In genomic region chr19:32373614-32374295, GRCh38 we compare ENCODE assay signal across 1 cellular context.
TF ChIP-seq lines count a peak whose summit lies in the region.

No MANE protein-coding gene starts in this region.

TF ChIP-seq in HepG2, 621 proteins besides CTCF, POLR2A, EP300 and RAD21 (continued from another document and continues in another):
- TF ChIP-seq ZNF792 (CRISPR knock-in tag; IDR thresholded peaks at IDR 0.05) (peak; percentile 80; the same call in 1 of the 2 replicates), ZNF674 (CRISPR knock-in tag; IDR thresholded peaks at IDR 0.05; ENCODE audit: low read depth) (no peak), SMARCE1 (IDR thresholded peaks at IDR 0.05; ENCODE audit: borderline replicate concordance) (peak; percentile 49; the same call in 1 of the 2 replicates), ZIK1 (CRISPR knock-in tag; IDR thresholded peaks at IDR 0.05; ENCODE audit: borderline replicate concordance, low read depth) (no peak), ZNF644 (CRISPR knock-in tag; IDR thresholded peaks at IDR 0.05; ENCODE audit: low read depth) (peak; percentile 87), RFXANK (CRISPR knock-in tag; IDR thresholded peaks at IDR 0.05) (peak; percentile 39; the same call in 1 of the 2 replicates), RXRA (CRISPR knock-in tag; IDR thresholded peaks at IDR 0.05) (peak; percentile 49; the same call in 1 of the 2 replicates), KLF6 (CRISPR knock-in tag; IDR thresholded peaks at IDR 0.05) (no peak), ZNF331 (CRISPR knock-in tag; IDR thresholded peaks at IDR 0.05) (peak; percentile 83), FOXP4 (CRISPR knock-in tag; IDR thresholded peaks at IDR 0.05) (peak; percentile 90), NCOR1 (IDR thresholded peaks at IDR 0.05; ENCODE audit: borderline replicate concordance, low read length) (peak; percentile 74; the same call in 1 of the 2 replicates), ARNTL (CRISPR knock-in tag; IDR thresholded peaks at IDR 0.05) (peak; percentile 65), SRF (IDR thresholded peaks at IDR 0.05; ENCODE audit: low read depth, low read length) (no peak), ATF3 (CRISPR knock-in tag; IDR thresholded peaks at IDR 0.05) (peak; percentile 97), ZMYM3 (CRISPR knock-in tag; IDR thresholded peaks at IDR 0.05) (peak; percentile 52; the same call in 1 of the 2 replicates), SOX6 (IDR thresholded peaks at IDR 0.05) (no peak), SOX6 (CRISPR knock-in tag; IDR thresholded peaks at IDR 0.05) (peak; percentile 92), FOXA1 (IDR thresholded peaks at IDR 0.05) (peak; percentile 73), FOXA1 (CRISPR knock-in tag; IDR thresholded peaks at IDR 0.05) (peak; percentile 96), CBX5 (CRISPR knock-in tag; IDR thresholded peaks at IDR 0.05; ENCODE audit: borderline replicate concordance) (peak; percentile 59; the same call in 1 of the 2 replicates), PATZ1 (CRISPR knock-in tag; IDR thresholded peaks at IDR 0.05) (peak; percentile 72), MEIS1 (CRISPR knock-in tag; IDR thresholded peaks at IDR 0.05; ENCODE audit: borderline replicate concordance) (peak; percentile 81; the same call in 1 of the 2 replicates), ZNF503 (CRISPR knock-in tag; IDR thresholded peaks at IDR 0.05) (0 out of 2 replicates have a peak, but pooled peaks have one; percentile 51), GABPB1 (CRISPR knock-in tag; IDR thresholded peaks at IDR 0.05) (peak; percentile 15; the same call in 1 of the 2 replicates), POLR2AphosphoS5 (IDR thresholded peaks at IDR 0.05; ENCODE audit: low read depth, low read length) (peak; percentile 38; the same call in 1 of the 2 replicates), ZNF292 (CRISPR knock-in tag; IDR thresholded peaks at IDR 0.05; ENCODE audit: borderline replicate concordance, low read depth) (peak; percentile 93), MED13 (CRISPR knock-in tag; IDR thresholded peaks at IDR 0.05) (no peak), SIX1 (CRISPR knock-in tag; IDR thresholded peaks at IDR 0.05; ENCODE audit: borderline replicate concordance) (peak; percentile 97), THAP11 (CRISPR knock-in tag; IDR thresholded peaks at IDR 0.05) (peak; percentile 53; the same call in 1 of the 2 replicates)
- TF ChIP-seq, protein P1, sequence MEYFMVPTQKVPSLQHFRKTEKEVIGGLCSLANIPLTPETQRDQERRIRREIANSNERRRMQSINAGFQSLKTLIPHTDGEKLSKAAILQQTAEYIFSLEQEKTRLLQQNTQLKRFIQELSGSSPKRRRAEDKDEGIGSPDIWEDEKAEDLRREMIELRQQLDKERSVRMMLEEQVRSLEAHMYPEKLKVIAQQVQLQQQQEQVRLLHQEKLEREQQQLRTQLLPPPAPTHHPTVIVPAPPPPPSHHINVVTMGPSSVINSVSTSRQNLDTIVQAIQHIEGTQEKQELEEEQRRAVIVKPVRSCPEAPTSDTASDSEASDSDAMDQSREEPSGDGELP (IDR thresholded peaks at IDR 0.05; ENCODE audit: borderline replicate concordance, low read depth) = peak; percentile 29; the same call in 1 of the 2 replicates
- TF ChIP-seq, protein P2, sequence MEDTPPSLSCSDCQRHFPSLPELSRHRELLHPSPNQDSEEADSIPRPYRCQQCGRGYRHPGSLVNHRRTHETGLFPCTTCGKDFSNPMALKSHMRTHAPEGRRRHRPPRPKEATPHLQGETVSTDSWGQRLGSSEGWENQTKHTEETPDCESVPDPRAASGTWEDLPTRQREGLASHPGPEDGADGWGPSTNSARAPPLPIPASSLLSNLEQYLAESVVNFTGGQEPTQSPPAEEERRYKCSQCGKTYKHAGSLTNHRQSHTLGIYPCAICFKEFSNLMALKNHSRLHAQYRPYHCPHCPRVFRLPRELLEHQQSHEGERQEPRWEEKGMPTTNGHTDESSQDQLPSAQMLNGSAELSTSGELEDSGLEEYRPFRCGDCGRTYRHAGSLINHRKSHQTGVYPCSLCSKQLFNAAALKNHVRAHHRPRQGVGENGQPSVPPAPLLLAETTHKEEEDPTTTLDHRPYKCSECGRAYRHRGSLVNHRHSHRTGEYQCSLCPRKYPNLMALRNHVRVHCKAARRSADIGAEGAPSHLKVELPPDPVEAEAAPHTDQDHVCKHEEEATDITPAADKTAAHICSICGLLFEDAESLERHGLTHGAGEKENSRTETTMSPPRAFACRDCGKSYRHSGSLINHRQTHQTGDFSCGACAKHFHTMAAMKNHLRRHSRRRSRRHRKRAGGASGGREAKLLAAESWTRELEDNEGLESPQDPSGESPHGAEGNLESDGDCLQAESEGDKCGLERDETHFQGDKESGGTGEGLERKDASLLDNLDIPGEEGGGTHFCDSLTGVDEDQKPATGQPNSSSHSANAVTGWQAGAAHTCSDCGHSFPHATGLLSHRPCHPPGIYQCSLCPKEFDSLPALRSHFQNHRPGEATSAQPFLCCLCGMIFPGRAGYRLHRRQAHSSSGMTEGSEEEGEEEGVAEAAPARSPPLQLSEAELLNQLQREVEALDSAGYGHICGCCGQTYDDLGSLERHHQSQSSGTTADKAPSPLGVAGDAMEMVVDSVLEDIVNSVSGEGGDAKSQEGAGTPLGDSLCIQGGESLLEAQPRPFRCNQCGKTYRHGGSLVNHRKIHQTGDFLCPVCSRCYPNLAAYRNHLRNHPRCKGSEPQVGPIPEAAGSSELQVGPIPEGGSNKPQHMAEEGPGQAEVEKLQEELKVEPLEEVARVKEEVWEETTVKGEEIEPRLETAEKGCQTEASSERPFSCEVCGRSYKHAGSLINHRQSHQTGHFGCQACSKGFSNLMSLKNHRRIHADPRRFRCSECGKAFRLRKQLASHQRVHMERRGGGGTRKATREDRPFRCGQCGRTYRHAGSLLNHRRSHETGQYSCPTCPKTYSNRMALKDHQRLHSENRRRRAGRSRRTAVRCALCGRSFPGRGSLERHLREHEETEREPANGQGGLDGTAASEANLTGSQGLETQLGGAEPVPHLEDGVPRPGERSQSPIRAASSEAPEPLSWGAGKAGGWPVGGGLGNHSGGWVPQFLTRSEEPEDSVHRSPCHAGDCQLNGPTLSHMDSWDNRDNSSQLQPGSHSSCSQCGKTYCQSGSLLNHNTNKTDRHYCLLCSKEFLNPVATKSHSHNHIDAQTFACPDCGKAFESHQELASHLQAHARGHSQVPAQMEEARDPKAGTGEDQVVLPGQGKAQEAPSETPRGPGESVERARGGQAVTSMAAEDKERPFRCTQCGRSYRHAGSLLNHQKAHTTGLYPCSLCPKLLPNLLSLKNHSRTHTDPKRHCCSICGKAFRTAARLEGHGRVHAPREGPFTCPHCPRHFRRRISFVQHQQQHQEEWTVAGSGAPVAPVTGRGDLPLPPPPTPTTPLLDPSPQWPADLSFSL (CRISPR knock-in tag; IDR thresholded peaks at IDR 0.05) = peak; percentile 92
- TF ChIP-seq, protein P3, sequence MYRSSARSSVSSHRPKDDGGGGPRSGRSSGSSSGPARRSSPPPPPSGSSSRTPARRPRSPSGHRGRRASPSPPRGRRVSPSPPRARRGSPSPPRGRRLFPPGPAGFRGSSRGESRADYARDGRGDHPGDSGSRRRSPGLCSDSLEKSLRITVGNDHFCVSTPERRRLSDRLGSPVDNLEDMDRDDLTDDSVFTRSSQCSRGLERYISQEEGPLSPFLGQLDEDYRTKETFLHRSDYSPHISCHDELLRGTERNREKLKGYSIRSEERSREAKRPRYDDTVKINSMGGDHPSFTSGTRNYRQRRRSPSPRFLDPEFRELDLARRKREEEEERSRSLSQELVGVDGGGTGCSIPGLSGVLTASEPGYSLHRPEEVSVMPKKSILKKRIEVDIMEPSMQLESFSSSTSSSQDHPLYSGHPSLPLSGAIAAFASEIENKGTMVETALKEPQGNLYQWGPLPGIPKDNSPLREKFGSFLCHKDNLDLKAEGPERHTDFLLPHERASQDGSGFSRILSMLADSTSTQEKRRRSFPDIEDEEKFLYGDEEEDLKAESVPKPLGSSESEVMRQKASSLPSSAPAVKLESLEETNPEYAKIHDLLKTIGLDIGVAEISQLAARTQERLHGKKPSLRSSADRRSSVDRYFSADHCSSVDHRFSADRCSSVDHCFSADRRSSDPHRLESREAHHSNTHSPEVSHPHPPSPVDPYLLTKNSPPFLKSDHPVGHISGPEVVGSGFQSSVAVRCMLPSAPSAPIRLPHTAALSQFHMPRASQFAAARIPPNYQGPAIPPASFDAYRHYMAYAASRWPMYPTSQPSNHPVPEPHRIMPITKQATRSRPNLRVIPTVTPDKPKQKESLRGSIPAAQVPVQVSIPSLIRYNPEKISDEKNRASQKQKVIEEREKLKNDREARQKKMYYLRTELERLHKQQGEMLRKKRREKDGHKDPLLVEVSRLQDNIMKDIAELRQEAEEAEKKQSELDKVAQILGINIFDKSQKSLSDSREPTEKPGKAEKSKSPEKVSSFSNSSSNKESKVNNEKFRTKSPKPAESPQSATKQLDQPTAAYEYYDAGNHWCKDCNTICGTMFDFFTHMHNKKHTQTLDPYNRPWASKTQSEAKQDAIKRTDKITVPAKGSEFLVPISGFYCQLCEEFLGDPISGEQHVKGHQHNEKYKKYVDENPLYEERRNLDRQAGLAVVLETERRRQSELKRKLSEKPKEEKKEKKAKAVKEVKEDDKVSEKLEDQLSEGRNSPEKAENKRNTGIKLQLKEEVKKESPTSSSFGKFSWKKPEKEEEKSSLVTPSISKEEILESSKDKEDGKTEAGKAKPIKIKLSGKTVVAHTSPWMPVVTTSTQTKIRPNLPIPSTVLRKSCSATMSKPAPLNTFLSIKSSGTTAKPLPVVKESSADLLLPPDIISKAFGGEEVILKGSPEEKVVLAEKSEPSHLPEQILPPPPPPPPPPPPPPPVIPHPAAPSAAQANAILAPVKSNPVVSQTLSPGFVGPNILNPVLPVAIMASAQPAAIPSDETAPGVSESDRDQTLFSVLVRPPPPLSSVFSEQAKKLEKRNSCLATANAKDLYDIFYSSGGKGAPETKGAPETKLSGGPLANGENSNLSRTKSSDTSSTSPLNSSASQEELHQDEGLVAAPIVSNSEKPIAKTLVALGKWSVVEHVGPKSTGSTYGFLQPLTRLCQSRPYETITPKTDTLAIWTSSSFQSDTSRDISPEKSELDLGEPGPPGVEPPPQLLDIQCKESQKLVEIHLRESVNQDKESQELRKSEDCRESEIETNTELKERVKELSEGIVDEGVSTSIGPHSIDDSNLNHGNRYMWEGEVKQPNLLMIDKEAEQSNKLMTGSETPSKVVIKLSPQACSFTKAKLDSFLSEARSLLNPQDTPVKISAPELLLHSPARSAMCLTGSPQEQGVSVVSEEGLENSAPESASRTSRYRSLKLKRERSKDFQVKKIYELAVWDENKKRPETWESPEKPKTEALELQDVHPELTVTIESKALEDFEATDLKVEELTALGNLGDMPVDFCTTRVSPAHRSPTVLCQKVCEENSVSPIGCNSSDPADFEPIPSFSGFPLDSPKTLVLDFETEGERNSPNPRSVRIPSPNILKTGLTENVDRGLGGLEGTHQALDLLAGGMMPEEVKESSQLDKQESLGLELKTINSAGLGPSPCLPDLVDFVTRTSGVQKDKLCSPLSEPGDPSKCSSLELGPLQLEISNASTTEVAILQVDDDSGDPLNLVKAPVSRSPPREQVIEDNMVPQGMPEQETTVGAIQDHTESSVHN (CRISPR knock-in tag; IDR thresholded peaks at IDR 0.05) = no peak
- TF ChIP-seq, protein P4, sequence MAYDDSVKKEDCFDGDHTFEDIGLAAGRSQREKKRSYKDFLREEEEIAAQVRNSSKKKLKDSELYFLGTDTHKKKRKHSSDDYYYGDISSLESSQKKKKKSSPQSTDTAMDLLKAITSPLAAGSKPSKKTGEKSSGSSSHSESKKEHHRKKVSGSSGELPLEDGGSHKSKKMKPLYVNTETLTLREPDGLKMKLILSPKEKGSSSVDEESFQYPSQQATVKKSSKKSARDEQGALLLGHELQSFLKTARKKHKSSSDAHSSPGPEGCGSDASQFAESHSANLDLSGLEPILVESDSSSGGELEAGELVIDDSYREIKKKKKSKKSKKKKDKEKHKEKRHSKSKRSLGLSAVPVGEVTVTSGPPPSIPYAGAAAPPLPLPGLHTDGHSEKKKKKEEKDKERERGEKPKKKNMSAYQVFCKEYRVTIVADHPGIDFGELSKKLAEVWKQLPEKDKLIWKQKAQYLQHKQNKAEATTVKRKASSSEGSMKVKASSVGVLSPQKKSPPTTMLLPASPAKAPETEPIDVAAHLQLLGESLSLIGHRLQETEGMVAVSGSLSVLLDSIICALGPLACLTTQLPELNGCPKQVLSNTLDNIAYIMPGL (CRISPR knock-in tag; IDR thresholded peaks at IDR 0.05; ENCODE audit: borderline replicate concordance in 1 of 2, low read depth in 1 of 2) = peak in 1 of 2 experiments; percentile 32; a peak in 1 of 4 replicates
